15 cellular contexts compared by ENCODE assay signal in the genomic region with DNA sequence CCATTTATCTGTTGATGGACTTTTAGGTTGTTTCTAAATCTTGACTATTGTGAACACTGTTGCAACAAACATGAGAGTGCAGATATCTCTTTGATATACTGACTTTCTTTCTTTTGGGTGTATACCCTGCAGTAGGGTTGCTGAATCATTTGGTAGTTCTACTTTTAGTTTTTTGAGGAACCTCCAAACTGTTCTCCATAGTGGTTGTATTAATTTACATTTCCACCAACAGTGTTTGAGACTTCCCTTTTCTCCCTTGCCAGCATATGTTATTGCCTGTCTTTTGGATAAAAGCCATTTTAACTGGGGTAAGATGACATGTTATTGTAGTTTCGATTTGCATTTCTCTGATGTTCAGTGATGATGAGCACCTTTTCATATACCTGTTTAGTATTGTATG.
"Had no signal": no experiment of that assay in that cellular context is flagged by ENCODE, and none has a peak within 500 bp of the region (broad histone marks: within the 10 kb centered on the region; RNA-seq: fewer than 3 reads in every experiment).

No MANE protein-coding gene starts in this region.

- H3K4me3 Mint-ChIP-seq: activated CD4-positive, alpha-beta T cell treated with anti-CD3 and anti-CD28 coated beads for 36 hours; activated CD8-positive, alpha-beta T cell treated with anti-CD3 and anti-CD28 coated beads, Interleukin-2, amount 10 ng/mL, durations not matched to agents 7 days and 5 days; activated naive CD8-positive, alpha-beta T cell treated with anti-CD3 and anti-CD28 coated beads, Interleukin-2, amount 10 ng/mL, durations not matched to agents 7 days and 5 days; natural killer cell treated with Interleukin-12 subunit alpha and Interleukin-12 subunit beta and Interleukin-15 and Interleukin-18, amount 100 ng/mL, for 72 hours; stimulated activated memory B cell treated with anti-CD40 and anti-IgM and Interleukin-4, amounts not matched to agents 10 μg/mL and 1 μg/mL and 100 μg/mL, for 72 hours had no signal

- ATAC-seq: activated CD4-positive, alpha-beta T cell treated with anti-CD3 and anti-CD28 coated beads for 36 hours; activated CD8-positive, alpha-beta T cell treated with anti-CD3 and anti-CD28 coated beads, Interleukin-2, amount 10 ng/mL, durations not matched to agents 7 days and 5 days; left colon; mucosa of descending colon; natural killer cell treated with Interleukin-12 subunit alpha and Interleukin-12 subunit beta and Interleukin-15 and Interleukin-18, amount 100 ng/mL, for 72 hours; stimulated activated memory B cell treated with anti-CD40 and anti-IgM and Interleukin-4, amounts not matched to agents 10 μg/mL and 1 μg/mL and 100 μg/mL, for 72 hours had no signal

- H3K36me3 Mint-ChIP-seq: stimulated activated memory B cell treated with anti-CD40 and anti-IgM and Interleukin-4, amounts not matched to agents 10 μg/mL and 1 μg/mL and 100 μg/mL, for 72 hours had no signal

- H3K27ac ChIP-seq: esophagus muscularis mucosa, right atrium auricular region, skin epidermis, transverse colon, WERI-Rb-1 had no signal

- H3K27me3 ChIP-seq: esophagus muscularis mucosa, right atrium auricular region, transverse colon had no signal

- H3K4me1 Mint-ChIP-seq: activated naive CD8-positive, alpha-beta T cell treated with anti-CD3 and anti-CD28 coated beads, Interleukin-2, amount 10 ng/mL, durations not matched to agents 7 days and 5 days; stimulated activated memory B cell treated with anti-CD40 and anti-IgM and Interleukin-4, amounts not matched to agents 10 μg/mL and 1 μg/mL and 100 μg/mL, for 72 hours had no signal

- H3K27ac Mint-ChIP-seq: activated CD4-positive, alpha-beta T cell treated with anti-CD3 and anti-CD28 coated beads for 36 hours; activated CD8-positive, alpha-beta T cell treated with anti-CD3 and anti-CD28 coated beads, Interleukin-2, amount 10 ng/mL, durations not matched to agents 7 days and 5 days; activated naive CD8-positive, alpha-beta T cell treated with anti-CD3 and anti-CD28 coated beads, Interleukin-2, amount 10 ng/mL, durations not matched to agents 7 days and 5 days; natural killer cell treated with Interleukin-12 subunit alpha and Interleukin-12 subunit beta and Interleukin-15 and Interleukin-18, amount 100 ng/mL, for 72 hours; stimulated activated memory B cell treated with anti-CD40 and anti-IgM and Interleukin-4, amounts not matched to agents 10 μg/mL and 1 μg/mL and 100 μg/mL, for 72 hours had no signal

- H3K9me3 ChIP-seq: mucosa of descending colon, transverse colon had no signal

- H3K36me3 ChIP-seq: esophagus muscularis mucosa, right atrium auricular region, transverse colon, WERI-Rb-1 had no signal

- H3K4me1 ChIP-seq: esophagus muscularis mucosa, right atrium auricular region, transverse colon had no signal

- H3K9me3 Mint-ChIP-seq: activated naive CD8-positive, alpha-beta T cell treated with anti-CD3 and anti-CD28 coated beads, Interleukin-2, amount 10 ng/mL, durations not matched to agents 7 days and 5 days had no signal

- H3K4me3 ChIP-seq: esophagus muscularis mucosa, mucosa of descending colon, right atrium auricular region, skin epidermis, transverse colon had no signal

- DNase-seq: activated CD4-positive, alpha-beta T cell treated with anti-CD3 and anti-CD28 coated beads for 36 hours; activated CD8-positive, alpha-beta memory T cell treated with anti-CD3 and anti-CD28 coated beads, Interleukin-2, amount 50 U/mL, for 48 hours; activated CD8-positive, alpha-beta T cell treated with anti-CD3 and anti-CD28 coated beads, Interleukin-2, amount 10 ng/mL, durations not matched to agents 7 days and 5 days; activated naive CD8-positive, alpha-beta T cell treated with anti-CD3 and anti-CD28 coated beads, Interleukin-2, amount 10 ng/mL, durations not matched to agents 7 days and 5 days; cerebellar nuclear complex; left colon; mucosa of descending colon; nucleus accumbens; transverse colon; WERI-Rb-1 had no signal
